17 cellular contexts compared by ENCODE assay signal in the genomic region with DNA sequence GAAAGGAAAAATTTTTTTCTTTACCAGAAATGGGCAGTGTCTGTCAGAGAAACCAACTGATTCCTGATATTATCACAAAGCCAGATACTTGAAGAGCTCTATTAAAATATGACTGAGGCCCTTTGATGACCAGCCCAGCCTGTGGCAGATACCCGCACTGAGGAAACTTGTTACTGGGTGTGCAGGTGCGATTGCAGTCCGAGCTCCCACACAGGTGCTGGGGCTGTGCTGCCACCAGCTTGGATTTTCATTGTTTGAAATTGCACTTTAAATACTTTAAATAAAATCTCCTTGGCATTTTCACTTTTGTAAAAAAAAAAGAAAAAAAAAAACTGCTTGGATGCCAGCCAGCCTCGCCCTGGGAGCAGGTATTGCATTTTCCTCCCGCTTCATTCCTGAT. TPM values are rescaled to one million over a fixed set of nuclear protein-coding genes. Genes with fewer than 3 reads are reported as not detected.
DNase-seq lines count a peak whose midpoint lies in the region; ATAC-seq and TF ChIP-seq lines count a peak whose summit lies in the region.
"Had no signal": no experiment of that assay in that cellular context is flagged by ENCODE, and none has a peak within 500 bp of the region (broad histone marks: within the 10 kb centered on the region; RNA-seq: fewer than 3 reads in every experiment).

No MANE protein-coding gene starts in this region.

- no peaks in the 10 kb centered on the region for H3K9me3 ChIP-seq in Peyer's patch
- H3K9me3 ChIP-seq in stomach: no peaks in the 10 kb centered on the region

- H3K27me3 ChIP-seq in Peyer's patch (no peaks in the 10 kb centered on the region), stomach (no peaks in the 10 kb centered on the region)

- H3K27ac Mint-ChIP-seq in activated naive CD4-positive, alpha-beta T cell treated with anti-CD3 and anti-CD28 coated beads, Interleukin-2, amount 50 U/mL, for 72 hours: no peak overlapping the region
- H3K27ac Mint-ChIP-seq: activated CD4-positive, alpha-beta T cell treated with anti-CD3 and anti-CD28 coated beads for 36 hours; activated naive CD8-positive, alpha-beta T cell treated with anti-CD3 and anti-CD28 coated beads for 36 hours; activated T-helper 1 cell treated with anti-CD3 and anti-CD28 coated beads, Interleukin-12 subunit alpha, Interleukin-12 subunit beta, Interleukin-2, Interleukin-4 antibody, amounts not matched to agents 30 ng/mL and 10 ng/mL and 1 ng/mL, durations not matched to agents 14 hours and 24 hours and 36 hours; GM23338 had no signal

- TF ChIP-seq POLR2A in Peyer's patch (IDR thresholded peaks at IDR 0.05) (no peak), stomach (IDR thresholded peaks at IDR 0.05) (no peak)

- no peak for TF ChIP-seq CTCF in Peyer's patch (IDR thresholded peaks at IDR 0.05)
- TF ChIP-seq CTCF in stomach (IDR thresholded peaks at IDR 0.05): no peak

- H3K27ac ChIP-seq in Peyer's patch (peak overlapping the region in 3 of 4 donors; percentile 66 to 81 (median 79)), stomach (peak overlapping the region; percentile 76 to 86 (median 85))

- no peaks in the 10 kb centered on the region for H3K36me3 ChIP-seq in Peyer's patch
- peaks cover 0 to 25% (median 4%) of the 10 kb centered on the region in 4 donors for H3K36me3 ChIP-seq in stomach

- no peak for ATAC-seq in activated naive CD4-positive, alpha-beta T cell treated with anti-CD3 and anti-CD28 coated beads, Interleukin-2, amount 50 U/mL, for 72 hours
- no peak for ATAC-seq in HG03039 (IDR thresholded peaks at IDR 0.05; ENCODE audit: unreplicated experiment)
- ATAC-seq: activated CD4-positive, alpha-beta T cell treated with anti-CD3 and anti-CD28 coated beads for 36 hours; GM23338 had no signal

- intact Hi-C loops in stomach (cut with DNase I; ENCODE audit: low total_unique reads): no loop called here

- no peaks in the 10 kb centered on the region for H3K36me3 Mint-ChIP-seq in activated naive CD4-positive, alpha-beta T cell treated with anti-CD3 and anti-CD28 coated beads, Interleukin-2, amount 50 U/mL, for 72 hours
- H3K36me3 Mint-ChIP-seq: activated naive CD8-positive, alpha-beta T cell treated with anti-CD3 and anti-CD28 coated beads for 36 hours had no signal

- H3K9me3 Mint-ChIP-seq in activated naive CD4-positive, alpha-beta T cell treated with anti-CD3 and anti-CD28 coated beads, Interleukin-2, amount 50 U/mL, for 72 hours: no peaks in the 10 kb centered on the region
- H3K9me3 Mint-ChIP-seq: activated naive CD8-positive, alpha-beta T cell treated with anti-CD3 and anti-CD28 coated beads for 36 hours; activated T-helper 1 cell treated with anti-CD3 and anti-CD28 coated beads, Interleukin-12 subunit alpha, Interleukin-12 subunit beta, Interleukin-2, Interleukin-4 antibody, amounts not matched to agents 30 ng/mL and 10 ng/mL and 1 ng/mL, durations not matched to agents 14 hours and 24 hours and 36 hours; GM23338 had no signal

- no peak for TF ChIP-seq RAD21 in Ishikawa (IDR thresholded peaks at IDR 0.05; ENCODE audit: low read depth)

- DNase-seq in Peyer's patch (peak in 1 of 3 donors; percentile 60), iPS-NIHi11 (ENCODE audit: low spot score) (peak; percentile 16), stomach (no peak), ACHN (no peak)
- no peak for DNase-seq in activated naive CD4-positive, alpha-beta T cell treated with anti-CD3 and anti-CD28 coated beads, Interleukin-2, amount 50 U/mL, for 72 hours (ENCODE audit: low spot score in 2 of 2)
- DNase-seq: activated CD4-positive, alpha-beta T cell treated with anti-CD3 and anti-CD28 coated beads for 36 hours; activated naive CD8-positive, alpha-beta T cell treated with anti-CD3 and anti-CD28 coated beads for 36 hours; hippocampal formation; islet precursor cell; NCI-H1694 treated with DMSO at 0.1 percent for 48 hours; NCI-H345; stimulated activated CD8-positive, alpha-beta memory T cell treated with anti-CD3 and anti-CD28 coated beads, Interleukin-4, amount 100 ng/mL, for 48 hours had no signal

- peak; percentile 19; the same call in 1 of the 2 replicates for TF ChIP-seq EP300 in Ishikawa (IDR thresholded peaks at IDR 0.05; ENCODE audit: borderline replicate concordance)
- no peak for TF ChIP-seq EP300 in stomach (IDR thresholded peaks at IDR 0.05)

- H3K4me1 ChIP-seq in Peyer's patch (peaks cover 0 to 35% (median 0%) of the 10 kb centered on the region in 4 donors), stomach (peaks cover 38 to 67% (median 62%) of the 10 kb centered on the region in 4 donors)

- H3K4me3 ChIP-seq in Peyer's patch: peak overlapping the region in 1 of 4 donors; percentile 45
- H3K4me3 ChIP-seq in stomach: no peak overlapping the region
- H3K4me3 ChIP-seq: GM23338 had no signal

- WGBS in stomach, 5 donors: 25 to 64% (median 38%) methylated on average over 5 of the region's 5 CpGs

- in situ Hi-C loops in ACHN (cut with HindIII; ENCODE audit: low pct_ligation_motif_present, low pct_unique_long_range_greater_than_20kb, low sequenced_read_pairs): no loop called here

TF ChIP-seq in Ishikawa, 13 proteins besides CTCF, POLR2A, EP300 and RAD21:
- TF ChIP-seq NFIC (IDR thresholded peaks at IDR 0.05) (peak; percentile 73), YY1 (IDR thresholded peaks at IDR 0.05; ENCODE audit: low read depth) (no peak), TCF12 (IDR thresholded peaks at IDR 0.05; ENCODE audit: low read depth) (peak; percentile 47), CEBPB (IDR thresholded peaks at IDR 0.05) (no peak; the same call in 1 of the 2 replicates)

RNA-seq across cellular contexts. Expression of a gene that starts 21.1 kb away (rescaled TPM):
- total RNA-seq in Peyer's patch: 100 to 1,000 TPM in 2 of 4 donors, 10 to 100 TPM in 2; 75.9 to 143 (median 106) TPM
- total RNA-seq in stomach: 100 to 1,000 TPM in 3 of 5 donors, 10 to 100 TPM in 2; 36.2 to 142 (median 113) TPM
- 10 to 100 TPM; 15.5 to 22.8 (median 19.4) TPM for polyA plus RNA-seq in stomach
- not detected for total RNA-seq in activated naive CD4-positive, alpha-beta T cell treated with anti-CD3 and anti-CD28 coated beads, Interleukin-2, amount 50 U/mL, for 72 hours
- total RNA-seq: activated naive CD8-positive, alpha-beta T cell treated with anti-CD3 and anti-CD28 coated beads for 36 hours; activated T-helper 1 cell treated with anti-CD3 and anti-CD28 coated beads, Interleukin-12 subunit alpha, Interleukin-12 subunit beta, Interleukin-2, Interleukin-4 antibody, amounts not matched to agents 30 ng/mL and 10 ng/mL and 1 ng/mL, durations not matched to agents 14 hours and 24 hours and 36 hours; GM23338; RPMI7951 had no signal
- polyA plus RNA-seq: GM23338 had no signal

Comparison
In these comparisons a context has a peak if more than half of its experiments do, and no peak if none do; other contexts are left out.
1. RNA of a gene that starts 21.1 kb away (total RNA-seq): 75.9 to 143 TPM in Peyer's patch and 36.2 to 142 TPM in stomach; not detected in activated naive CD4-positive, alpha-beta T cell treated with anti-CD3 and anti-CD28 coated beads, Interleukin-2, amount 50 U/mL, for 72 hours; every median in the first group is over 10 times any median in the second.